Comparison of ENCODE assay signal across 15 cellular contexts in genomic region chr1:56513095-56513494, GRCh38.
DNase-seq lines count a peak whose midpoint lies in the region; ATAC-seq, FAIRE-seq and TF ChIP-seq lines count a peak whose summit lies in the region.
"Had no signal": no experiment of that assay in that cellular context is flagged by ENCODE, and none has a peak within 500 bp of the region (broad histone marks: within the 10 kb centered on the region; RNA-seq: fewer than 3 reads in every experiment).

No MANE protein-coding gene starts in this region.

- H3K4me1 Mint-ChIP-seq in nephron progenitor cell = peaks cover 63% of the 10 kb centered on the region

- no peak overlapping the region for H3K4me3 Mint-ChIP-seq in nephron progenitor cell

- H3K36me3 Mint-ChIP-seq in nephron progenitor cell (ENCODE audit: low read depth) = peaks cover 46% of the 10 kb centered on the region

- dilution Hi-C loops in endothelial cell of umbilical vein (cut with MboI; ENCODE audit: extremely low pct_ligation_motif_present, low sequenced_read_pairs) = no loop called here

- intact Hi-C loops in heart right ventricle (cut with DNase I) = loop anchor here in 5 of 10 donors (5.0 to 10.0 kb wide), 2 partner anchors 62 to 64 kb away; partner anchors contain the start of gene PLPP3 (in 5 of the 5)
- intact Hi-C loops in Right ventricle myocardium inferior (cut with DNase I) = no loop called here
- intact Hi-C loops in endothelial cell of umbilical vein (cut with micrococcal nuclease) = no loop called here

- TF ChIP-seq CTCF in heart right ventricle (IDR thresholded peaks at IDR 0.05) = no peak
- no peak for TF ChIP-seq CTCF in endothelial cell of umbilical vein (IDR thresholded peaks at IDR 0.05; ENCODE audit: extremely low read depth in 1 of 2, insufficient read depth in 1 of 2, low read depth in 1 of 2, low read length in 2 of 2)
- TF ChIP-seq CTCF in nephron progenitor cell (IDR thresholded peaks at IDR 0.05) = no peak
- no peak for TF ChIP-seq CTCF in upper lobe of left lung (IDR thresholded peaks at IDR 0.05)

- TF ChIP-seq EP300 in upper lobe of left lung (IDR thresholded peaks at IDR 0.05) = peak in 1 of 4 donors; percentile 88

- H2AFZ ChIP-seq in endothelial cell of umbilical vein (ENCODE audit: low read depth, low read length) = no peak overlapping the region

- POLR2A ChIA-PET in endothelial cell of umbilical vein (lab: Charles Lee) = no interaction called here

- H3K79me2 ChIP-seq in endothelial cell of umbilical vein (ENCODE audit: control insufficient read depth, insufficient read depth, low read length) = no peaks in the 10 kb centered on the region

- H3K9me3 ChIP-seq in heart right ventricle (no peaks in the 10 kb centered on the region), endothelial cell of umbilical vein (replicated peaks; ENCODE audit: control insufficient read depth, insufficient read depth, low read length) (no peaks in the 10 kb centered on the region), upper lobe of left lung (no peaks in the 10 kb centered on the region)

- 46% methylated on average over 5 of the region's 5 CpGs for WGBS in heart right ventricle, 2 donors
- 65 to 70% methylated on average over 5 of the region's 5 CpGs for WGBS in upper lobe of left lung, 2 donors

- H3K27ac ChIP-seq in heart right ventricle (peak overlapping the region in 8 of 10 donors; percentile 16 to 83 (median 58)), endothelial cell of umbilical vein (ENCODE audit: insufficient read depth, low read depth, low read length) (peak overlapping the region; percentile 34), upper lobe of left lung (peak overlapping the region; percentile 1 to 82 (median 44))

- peak; percentile 80 for FAIRE-seq in endothelial cell of umbilical vein (lab: Jason Lieb, UNC)

- DNase-seq in heart right ventricle = peak in 1 of 2 donors; percentile 39
- DNase-seq in Right ventricle myocardium inferior (ENCODE audit: missing footprints) = no peak
- peak; percentile 70 for DNase-seq in endothelial cell of umbilical vein (ENCODE audit: low read depth, low spot score)
- no peak for DNase-seq in nephron progenitor cell
- DNase-seq in upper lobe of left lung = no peak
- DNase-seq in foreskin melanocyte = no peak
- DNase-seq in KG1 (lab: John Stamatoyannopoulos, UW) = no peak
- DNase-seq: C1 segment of cervical spinal cord, MM.1S, NCI-H1105, NCI-H187, NCI-H774, SHP77 had no signal

- H4K20me1 ChIP-seq in endothelial cell of umbilical vein (replicated peaks; ENCODE audit: control insufficient read depth, extremely low read depth, insufficient read depth, low read length) = no peaks in the 10 kb centered on the region

- H3K4me3 ChIP-seq in heart right ventricle = no peak overlapping the region
- no peak overlapping the region for H3K4me3 ChIP-seq in endothelial cell of umbilical vein (replicated peaks in 1 of 3; ENCODE audit: insufficient read depth in 1 of 3, low read depth in 1 of 3, low read length in 3 of 3)
- H3K4me3 ChIP-seq in upper lobe of left lung = no peak overlapping the region

- H3K36me3 ChIP-seq in heart right ventricle = peaks cover 0 to 84% (median 30%) of the 10 kb centered on the region in 9 donors
- H3K36me3 ChIP-seq in endothelial cell of umbilical vein (ENCODE audit: control insufficient read depth in 2 of 2, extremely low read depth in 1 of 2, insufficient read depth in 2 of 2, low read length in 2 of 2) = peaks cover 0 to 18% of the 10 kb centered on the region in 2 experiments
- peaks cover 0 to 35% (median 19%) of the 10 kb centered on the region in 4 donors for H3K36me3 ChIP-seq in upper lobe of left lung

- TF ChIP-seq POLR2A in endothelial cell of umbilical vein (IDR thresholded peaks at IDR 0.05; ENCODE audit: low read depth, low read length) (no peak), upper lobe of left lung (IDR thresholded peaks at IDR 0.05) (no peak)

- CTCF ChIA-PET in endothelial cell of umbilical vein (lab: Charles Lee) = no interaction called here

- peaks cover 9 to 100% (median 95%) of the 10 kb centered on the region in 9 donors for H3K4me1 ChIP-seq in heart right ventricle
- peaks cover 22% of the 10 kb centered on the region for H3K4me1 ChIP-seq in endothelial cell of umbilical vein (ENCODE audit: control insufficient read depth, extremely low read depth, insufficient read depth, low read length)
- peaks cover 58 to 76% (median 71%) of the 10 kb centered on the region in 4 donors for H3K4me1 ChIP-seq in upper lobe of left lung

- H3K27me3 ChIP-seq in heart right ventricle (no peaks in the 10 kb centered on the region), endothelial cell of umbilical vein (ENCODE audit: control insufficient read depth in 2 of 2, insufficient read depth in 2 of 2, low read length in 2 of 2) (no peaks in the 10 kb centered on the region), upper lobe of left lung (no peaks in the 10 kb centered on the region)

- no peaks in the 10 kb centered on the region for H3K9me3 Mint-ChIP-seq in nephron progenitor cell

- H3K9ac ChIP-seq in endothelial cell of umbilical vein (replicated peaks; ENCODE audit: extremely low read depth, insufficient read depth, low read length) = no peak overlapping the region

- peaks cover 3% of the 10 kb centered on the region for H3K27me3 Mint-ChIP-seq in nephron progenitor cell (ENCODE audit: low read depth, poor library complexity)

- BruUV-seq in endothelial cell of umbilical vein (replicated peaks; lab: Mats Ljungman, UMichigan) = no TSS peak

- peak overlapping the region; percentile 21 for H3K27ac Mint-ChIP-seq in nephron progenitor cell

- no peaks in the 10 kb centered on the region for H3K9me1 ChIP-seq in endothelial cell of umbilical vein (replicated peaks; ENCODE audit: control insufficient read depth, extremely low read depth, insufficient read depth, low read length)

- ATAC-seq in heart right ventricle = peak in 4 of 8 donors; percentile 26 to 50 (median 37)
- no peak for ATAC-seq in Right ventricle myocardium inferior
- ATAC-seq in upper lobe of left lung (ENCODE audit: low FRiP score in 2 of 2) = no peak
- ATAC-seq in activated CD4-positive, CD25-positive, alpha-beta regulatory T cell treated with anti-CD3 and anti-CD28 coated beads, Interleukin-2, amount 50 U/mL, for 24 hours = no peak
- ATAC-seq: Panc1 had no signal

- no peak overlapping the region for H3K4me2 ChIP-seq in endothelial cell of umbilical vein (ENCODE audit: insufficient read depth, low read length)

TF ChIP-seq in endothelial cell of umbilical vein, 7 proteins besides CTCF, POLR2A, EP300 and RAD21:
- TF ChIP-seq EZH2 (IDR thresholded peaks at IDR 0.05; ENCODE audit: borderline replicate concordance, low read depth, low read length, severe bottlenecking) (no peak), MYC (IDR thresholded peaks at IDR 0.05; ENCODE audit: low read depth, low read length) (no peak), JUN (IDR thresholded peaks at IDR 0.05; ENCODE audit: borderline replicate concordance, insufficient read depth, insufficient read length, low read depth) (no peak), POLR2AphosphoS5 (IDR thresholded peaks at IDR 0.05; ENCODE audit: insufficient read depth, low read depth, low read length) (no peak), GATA2 (IDR thresholded peaks at IDR 0.05; ENCODE audit: insufficient read depth, insufficient read length, low read depth, low read length) (no peak), MAX (IDR thresholded peaks at IDR 0.05; ENCODE audit: insufficient read depth, insufficient read length) (no peak), FOS (IDR thresholded peaks at IDR 0.05; ENCODE audit: borderline replicate concordance, insufficient read depth, low read length) (no peak)
TF ChIP-seq in endothelial cell of umbilical vein: peak in this region for 0.
